22 cellular contexts compared by ENCODE assay signal in the genomic region with DNA sequence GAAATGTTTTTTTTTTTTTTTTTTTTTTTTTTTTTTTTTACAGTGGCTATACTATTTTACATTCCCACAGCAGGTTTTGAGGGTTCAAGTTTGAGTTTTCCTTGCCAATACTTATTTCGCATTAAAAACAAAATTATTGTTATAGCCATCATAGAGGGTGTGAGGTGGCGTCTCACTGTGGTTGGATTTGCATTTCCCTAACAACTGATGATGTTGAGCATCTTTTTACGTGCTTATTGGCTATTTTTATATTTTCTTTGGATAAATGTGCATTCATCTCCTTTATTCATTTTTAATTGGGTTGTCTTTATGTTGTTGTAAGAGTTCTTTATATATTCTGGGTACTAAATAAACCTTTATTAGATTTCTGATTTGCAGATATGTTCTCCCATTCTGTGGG. TPM values are rescaled to one million over a fixed set of nuclear protein-coding genes. Genes with fewer than 3 reads are reported as not detected.
A peak's percentile ranks its signal among the peaks of the same experiment; 100 is the strongest.
DNase-seq lines count a peak whose midpoint lies in the region; ATAC-seq, FAIRE-seq and TF ChIP-seq lines count a peak whose summit lies in the region.
"Had no signal": no experiment of that assay in that cellular context is flagged by ENCODE, and none has a peak within 500 bp of the region (broad histone marks: within the 10 kb centered on the region; RNA-seq: fewer than 3 reads in every experiment).

No MANE protein-coding gene starts in this region.

- no peak overlapping the region for H3K4ac ChIP-seq in IMR-90 (ENCODE audit: low read depth, low read length)

- TF ChIP-seq RAD21 in SK-N-SH (IDR thresholded peaks at IDR 0.05; ENCODE audit: low read length) = no peak
- no peak for TF ChIP-seq RAD21 in IMR-90 (IDR thresholded peaks at IDR 0.05; ENCODE audit: low read length)
- no peak for TF ChIP-seq RAD21 in K562 (CRISPR knock-in tag; conservative IDR thresholded peaks at IDR 0.05 in 1 of 2, IDR thresholded peaks at IDR 0.05 in 1 of 2)

- H3K18ac ChIP-seq in IMR-90 (ENCODE audit: low read depth, low read length) = no peak overlapping the region

- H3K9me3 ChIP-seq in SK-N-SH = no peaks in the 10 kb centered on the region
- no peaks in the 10 kb centered on the region for H3K9me3 ChIP-seq in IMR-90 (ENCODE audit: control insufficient read depth, insufficient read depth, low read length)
- no peaks in the 10 kb centered on the region for H3K9me3 ChIP-seq in K562 (replicated peaks; ENCODE audit: control insufficient read depth, insufficient read depth, low read depth, low read length)
- H3K9me3 ChIP-seq: BLaER1 treated with 17β-estradiol and CSF1 and Interleukin-3, amounts not matched to agents 10 nM and 100 nM had no signal

- no peak overlapping the region for H4K5ac ChIP-seq in IMR-90 (ENCODE audit: low read depth, low read length)

- POLR2A ChIA-PET in SK-N-SH (lab: Yijun Ruan, JAX) (no interaction called here), IMR-90 (lab: Charles Lee; ENCODE audit: unreplicated experiment) (no interaction called here), K562 (lab: Yijun Ruan, JAX) (interaction anchor here (1.2 kb wide), 1 partner anchor 8 kb away, joined by 3 read pairs; no protein-coding TSS in a partner anchor)

- no peak overlapping the region for H3K27ac ChIP-seq in SK-N-SH (ENCODE audit: low read depth in 2 of 2, low read length in 1 of 2)
- H3K27ac ChIP-seq in IMR-90 (ENCODE audit: insufficient read depth, low read length) = no peak overlapping the region
- no peak overlapping the region for H3K27ac ChIP-seq in K562 (ENCODE audit: extremely low read depth, low read depth, low read length)
- H3K27ac ChIP-seq: HL-60 had no signal

- no peak overlapping the region for H2BK20ac ChIP-seq in IMR-90 (ENCODE audit: low read depth, low read length)

- H2AFZ ChIP-seq in SK-N-SH (ENCODE audit: low read depth) (no peak overlapping the region), IMR-90 (replicated peaks; ENCODE audit: low read length, poor library complexity) (no peak overlapping the region), K562 (ENCODE audit: low read depth, low read length) (no peak overlapping the region)
- H2AFZ ChIP-seq: GM23338 had no signal

- no peak overlapping the region for H2BK15ac ChIP-seq in IMR-90 (ENCODE audit: low read depth, low read length)

- intact Hi-C loops in IMR-90 (cut with micrococcal nuclease) (no loop called here), K562 (cut with micrococcal nuclease) (no loop called here)

- no peak overlapping the region for H2BK120ac ChIP-seq in IMR-90 (ENCODE audit: low read depth, low read length)

- ATAC-seq in SK-N-SH treated with all-trans-retinoic acid at 6 μM for 48 hours = no peak
- no peak for ATAC-seq in IMR-90 (ENCODE audit: low read depth)
- ATAC-seq in K562 = no peak
- ATAC-seq: CD8-positive, alpha-beta T cell; GM23338; HCT116 had no signal

- H3K23ac ChIP-seq in IMR-90 (ENCODE audit: low read depth, low read length) = no peak overlapping the region

- H3K79me2 ChIP-seq in SK-N-SH (ENCODE audit: insufficient read depth) (no peaks in the 10 kb centered on the region), K562 (ENCODE audit: control insufficient read depth, insufficient read depth, low read length) (no peaks in the 10 kb centered on the region)

- WGBS in SK-N-SH (ENCODE audit: low lambda C conversion rate) = 62% methylated on average over 3 of the region's 3 CpGs
- no CpG with 5 or more reads among the region's 3 CpGs for WGBS in IMR-90 (ENCODE audit: extremely low coverage in 2 of 2, insufficient read length in 1 of 2), 2 experiments
- 40% methylated on average over 3 of the region's 3 CpGs for WGBS in K562 (ENCODE audit: insufficient coverage, low coverage, missing lambda C conversion rate)

- H3K9me1 ChIP-seq in IMR-90 (ENCODE audit: insufficient read depth, low read length) = peaks cover 3% of the 10 kb centered on the region; the same call in 1 of the 2 replicates
- H3K9me1 ChIP-seq in K562 (ENCODE audit: control insufficient read depth, insufficient read depth, low read length) = no peaks in the 10 kb centered on the region

- no peak overlapping the region for H3K4me3 ChIP-seq in SK-N-SH (ENCODE audit: low read depth in 2 of 2, low read length in 1 of 2)
- H3K4me3 ChIP-seq in IMR-90 (ENCODE audit: insufficient read depth, low read depth, low read length) = no peak overlapping the region
- no peak overlapping the region for H3K4me3 ChIP-seq in K562
- no peak overlapping the region for H3K4me3 ChIP-seq in fibroblast of villous mesenchyme (ENCODE audit: low read depth, low read length)
- H3K4me3 ChIP-seq: BLaER1 treated with 17β-estradiol and CSF1 and Interleukin-3, amounts not matched to agents 10 nM and 100 nM; GM23338 had no signal

- H4K20me1 ChIP-seq in SK-N-SH (ENCODE audit: insufficient read depth) (no peaks in the 10 kb centered on the region), IMR-90 (ENCODE audit: insufficient read depth, low read length) (no peaks in the 10 kb centered on the region), K562 (replicated peaks; ENCODE audit: control insufficient read depth, insufficient read depth, low read length) (no peaks in the 10 kb centered on the region)
- H4K20me1 ChIP-seq: BLaER1 treated with 17β-estradiol and CSF1 and Interleukin-3, amounts not matched to agents 10 nM and 100 nM had no signal

- DNase-seq in SK-N-SH (no peak), IMR-90 (peak; percentile 4), K562 (ENCODE audit: extremely low read depth in 1 of 4, low spot score in 3 of 4) (no peak), fibroblast of villous mesenchyme (ENCODE audit: low read depth) (peak; percentile 7), kidney glomerular epithelial cell (lab: John Stamatoyannopoulos, UW) (no peak), medulla oblongata (ENCODE audit: extremely low spot score) (no peak)
- DNase-seq in effector CD8-positive, alpha-beta T cell (lab: John Stamatoyannopoulos, UW) = no peak
- DNase-seq: 8988T; Calu3; CD8-positive, alpha-beta T cell; DMS153; DMS79; H7; HFFc6; KG1 had no signal

- dilution Hi-C loops in IMR-90 (cut with HindIII; ENCODE audit: low sequenced_read_pairs, unreplicated experiment) = no loop called here

- H3K4me1 ChIP-seq in SK-N-SH (ENCODE audit: control insufficient read depth in 1 of 2, insufficient read depth in 2 of 2, low read depth in 1 of 2, low read length in 1 of 2) (no peaks in the 10 kb centered on the region; a peak in 1 of 4 replicates), IMR-90 (ENCODE audit: control insufficient read depth, insufficient read depth, low read length) (peaks cover 1% of the 10 kb centered on the region; the same call in 1 of the 2 replicates), K562 (replicated peaks in 1 of 2; ENCODE audit: control insufficient read depth in 2 of 2, insufficient read depth in 2 of 2, low read length in 2 of 2) (peaks cover 0 to 12% of the 10 kb centered on the region in 2 experiments; a peak in 3 of 5 replicates)

- H3K36me3 ChIP-seq in SK-N-SH (replicated peaks in 1 of 2; ENCODE audit: control insufficient read depth in 1 of 2, insufficient read depth in 2 of 2, low read length in 1 of 2) (no peaks in the 10 kb centered on the region), IMR-90 (ENCODE audit: control insufficient read depth, insufficient read depth, low read length) (no peaks in the 10 kb centered on the region), K562 (ENCODE audit: control insufficient read depth, insufficient read depth, low read length) (no peaks in the 10 kb centered on the region)
- H3K36me3 ChIP-seq: BLaER1 treated with 17β-estradiol and CSF1 and Interleukin-3, amounts not matched to agents 10 nM and 100 nM had no signal

- H3K9me2 ChIP-seq in SK-N-SH = no peaks in the 10 kb centered on the region

- TF ChIP-seq POLR2A in IMR-90 (IDR thresholded peaks at IDR 0.05; ENCODE audit: low read depth, low read length) = no peak
- no peak for TF ChIP-seq POLR2A in K562 (conservative IDR thresholded peaks at IDR 0.05)

- H4K8ac ChIP-seq in IMR-90 (ENCODE audit: low read depth in 2 of 2, low read length in 2 of 2) = no peak overlapping the region

- no peak overlapping the region for H2AK5ac ChIP-seq in IMR-90 (ENCODE audit: low read depth, low read length)

- no peak overlapping the region for H4K91ac ChIP-seq in IMR-90 (ENCODE audit: insufficient read depth, low read depth, low read length)

- H3K9ac ChIP-seq in SK-N-SH (no peak overlapping the region), IMR-90 (ENCODE audit: low read depth, low read length) (no peak overlapping the region), K562 (ENCODE audit: insufficient read depth in 1 of 2, low read depth in 2 of 2, low read length in 2 of 2) (no peak overlapping the region)
- H3K9ac ChIP-seq: BLaER1 treated with 17β-estradiol and CSF1 and Interleukin-3, amounts not matched to agents 10 nM and 100 nM had no signal

- no peak overlapping the region for H3K4me2 ChIP-seq in SK-N-SH
- H3K4me2 ChIP-seq in IMR-90 (ENCODE audit: low read depth, low read length) = no peak overlapping the region
- no peak overlapping the region for H3K4me2 ChIP-seq in K562 (ENCODE audit: insufficient read depth, low read length)
- H3K4me2 ChIP-seq: GM23338 had no signal

- no peak overlapping the region for H3K56ac ChIP-seq in IMR-90 (ENCODE audit: extremely low read depth, insufficient read depth, low read length)

- CTCF ChIA-PET in SK-N-SH (lab: Yijun Ruan, JAX) = no interaction called here
- CTCF ChIA-PET in IMR-90 (lab: Yijun Ruan, JAX) = interaction anchor here (1.4 kb wide), 1 partner anchor 87 kb away, joined by 3 read pairs; no protein-coding TSS in a partner anchor
- CTCF ChIA-PET in K562 (lab: Yijun Ruan, JAX; ENCODE audit: low intra/inter-chr PET ratio) = no interaction called here

- no peak for TF ChIP-seq CTCF in SK-N-SH (IDR thresholded peaks at IDR 0.05)
- TF ChIP-seq CTCF in IMR-90 (conservative IDR thresholded peaks at IDR 0.05; ENCODE audit: low read depth, low read length) = no peak
- TF ChIP-seq CTCF in K562 (IDR thresholded peaks at IDR 0.05 in 2 of 3, conservative IDR thresholded peaks at IDR 0.05 in 1 of 3; ENCODE audit: insufficient read depth in 2 of 3, low read depth in 1 of 3, low read length in 3 of 3) = no peak
- no peak for TF ChIP-seq CTCF in fibroblast of villous mesenchyme (IDR thresholded peaks at IDR 0.05; ENCODE audit: insufficient read depth, low read depth, low read length)

- no peak overlapping the region for H3K14ac ChIP-seq in IMR-90 (replicated peaks; ENCODE audit: low read depth, low read length)

- no peaks in the 10 kb centered on the region for H3K79me1 ChIP-seq in IMR-90 (ENCODE audit: low read depth in 1 of 2, low read length in 2 of 2)

- BruUV-seq in IMR-90 (replicated peaks; lab: Mats Ljungman, UMichigan) (no TSS peak), K562 (replicated peaks; lab: Mats Ljungman, UMichigan) (no TSS peak)

- H2BK5ac ChIP-seq in IMR-90 (ENCODE audit: low read depth, low read length, poor library complexity, severe bottlenecking) = no peak overlapping the region

- H3F3A ChIP-seq in SK-N-SH (replicated peaks; ENCODE audit: insufficient read depth) = no peaks in the 10 kb centered on the region

- H2AK9ac ChIP-seq in IMR-90 (replicated peaks; ENCODE audit: low read depth, low read length, poor library complexity) = no peak overlapping the region

- TF ChIP-seq EP300 in SK-N-SH (IDR thresholded peaks at IDR 0.05; ENCODE audit: borderline replicate concordance in 1 of 2, low read depth in 1 of 2, low read length in 1 of 2) (no peak), K562 (IDR thresholded peaks at IDR 0.05; ENCODE audit: low read length) (no peak)

- H3K27me3 ChIP-seq in SK-N-SH (ENCODE audit: insufficient read depth) (no peaks in the 10 kb centered on the region), IMR-90 (ENCODE audit: control insufficient read depth, insufficient read depth, low read length) (peaks cover 5% of the 10 kb centered on the region), K562 (ENCODE audit: control insufficient read depth in 2 of 2, insufficient read depth in 2 of 2, low read length in 2 of 2) (no peaks in the 10 kb centered on the region)
- H3K27me3 ChIP-seq: BLaER1 treated with 17β-estradiol and CSF1 and Interleukin-3, amounts not matched to agents 10 nM and 100 nM had no signal

- FAIRE-seq in K562 (lab: Jason Lieb, UNC) = no peak
- FAIRE-seq: GM12891, GM18507 had no signal

- in situ Hi-C loops in IMR-90 (cut with MboI; ENCODE audit: low sequenced_read_pairs) (no loop called here), K562 (cut with MboI) (no loop called here)

RNA-seq across cellular contexts. Expression of a gene that starts 18.9 kb away (rescaled TPM):
- polyA plus RNA-seq in SK-N-SH (2012; rRNA removed) (13.8 and 19.5 TPM in 2 replicates), IMR-90 (2012; rRNA removed) (13.0 and 17.5 TPM in 2 replicates), K562 (2011; rRNA removed) (18.5 and 28.5 TPM in 2 replicates), K562 (2014; fragmentation: Illumina TruSeq; extraction: Trizol) (33.2 and 39.8 TPM in 2 replicates), K562 (2014; fragmentation: Nextera tagmentation; extraction: Ambion mirVana) (10 to 100 TPM; 22.0 to 30.2 TPM), K562 (2014; rRNA removed) (29.8 and 32.1 TPM in 2 replicates)
- 28.2 and 46.1 TPM in 2 replicates for polyA plus RNA-seq in SK-N-SH (2012; cell fraction: cytosol; rRNA removed)
- polyA plus RNA-seq in SK-N-SH (2012; cell fraction: nucleus; rRNA removed) = 5.6 and 10.3 TPM in 2 replicates
- total RNA-seq in IMR-90 (2012; rRNA removed) (11.7 and 23.1 TPM in 2 replicates), K562 (2014; rRNA removed) (18.8 and 19.3 TPM in 2 replicates), K562 (2014; rRNA removed; fragmentation: Illumina TruSeq; extraction: Trizol) (35.1 and 41.7 TPM in 2 replicates), K562 (2015; rRNA removed; fragmentation: Illumina TruSeq; extraction: Trizol) (33.4 and 36.9 TPM in 2 replicates), K562 (2021) (21.6 and 22.1 TPM in 2 replicates), fibroblast of villous mesenchyme (32.5 and 36.7 TPM in 2 replicates)
- 1.4 and 5.3 TPM in 2 replicates for polyA plus RNA-seq in IMR-90 (2012; cell fraction: cytosol; rRNA removed)
- polyA plus RNA-seq in IMR-90 (2012; cell fraction: nucleus; rRNA removed; ENCODE audit: low replicate concordance) = 0.42 and 5.4 TPM in 2 replicates
- total RNA-seq in K562 (2011; cell fraction: chromatin; rRNA removed; ENCODE audit: low replicate concordance) = 3.5 and 7.0 TPM in 2 replicates
- total RNA-seq in K562 (2011; cell fraction: nucleolus; rRNA removed) = 1.7 and 2.9 TPM in 2 replicates
- 3.9 and 8.0 TPM in 2 replicates for total RNA-seq in K562 (2011; cell fraction: nucleoplasm; rRNA removed)
- 2.9 and 7.9 TPM in 2 replicates for polyA plus RNA-seq in K562 (2011; cell fraction: cytosol; rRNA removed)
- 3.1 and 3.7 TPM in 2 replicates for polyA plus RNA-seq in K562 (2011; cell fraction: nucleus; rRNA removed)
- polyA plus RNA-seq in K562 (2012) = 27.6 and 38.2 TPM in 2 replicates
- polyA minus RNA-seq in K562 (2011; rRNA and poly(A)+ RNA removed) = 12.8 and 13.2 TPM in 2 replicates
- 4.3 and 6.9 TPM in 2 replicates for polyA minus RNA-seq in K562 (2011; cell fraction: cytosol; rRNA and poly(A)+ RNA removed)
- 4.3 and 6.6 TPM in 2 replicates for polyA minus RNA-seq in K562 (2011; cell fraction: nucleus; rRNA and poly(A)+ RNA removed)

RNA-seq across cellular contexts. Expression of a gene that starts 34.8 kb away (rescaled TPM):
- polyA plus RNA-seq in SK-N-SH (2012; rRNA removed) (34.3 and 36.1 TPM in 2 replicates), IMR-90 (2012; rRNA removed) (44.9 and 57.0 TPM in 2 replicates), K562 (2011; rRNA removed) (26.2 and 40.7 TPM in 2 replicates), K562 (2014; fragmentation: Illumina TruSeq; extraction: Trizol) (35.4 and 38.1 TPM in 2 replicates), K562 (2014; fragmentation: Nextera tagmentation; extraction: Ambion mirVana) (10 to 100 TPM; 13.6 to 18.8 TPM), K562 (2014; rRNA removed) (30.4 and 30.5 TPM in 2 replicates)
- polyA plus RNA-seq in SK-N-SH (2012; cell fraction: cytosol; rRNA removed) = 57.7 and 60.2 TPM in 2 replicates
- 22.1 and 35.2 TPM in 2 replicates for polyA plus RNA-seq in SK-N-SH (2012; cell fraction: nucleus; rRNA removed)
- total RNA-seq in IMR-90 (2012; rRNA removed) (50.0 and 68.0 TPM in 2 replicates), K562 (2014; rRNA removed) (20.3 and 24.3 TPM in 2 replicates), K562 (2014; rRNA removed; fragmentation: Illumina TruSeq; extraction: Trizol) (21.8 and 29.5 TPM in 2 replicates), K562 (2015; rRNA removed; fragmentation: Illumina TruSeq; extraction: Trizol) (23.8 and 25.4 TPM in 2 replicates), K562 (2021) (35.4 and 39.5 TPM in 2 replicates), fibroblast of villous mesenchyme (52.5 and 84.2 TPM in 2 replicates)
- 14.3 and 27.2 TPM in 2 replicates for polyA plus RNA-seq in IMR-90 (2012; cell fraction: cytosol; rRNA removed)
- polyA plus RNA-seq in IMR-90 (2012; cell fraction: nucleus; rRNA removed; ENCODE audit: low replicate concordance) = 8.4 and 77.6 TPM in 2 replicates
- 42.1 and 93.4 TPM in 2 replicates for total RNA-seq in K562 (2011; cell fraction: chromatin; rRNA removed; ENCODE audit: low replicate concordance)
- total RNA-seq in K562 (2011; cell fraction: nucleolus; rRNA removed) = 32.7 and 49.0 TPM in 2 replicates
- total RNA-seq in K562 (2011; cell fraction: nucleoplasm; rRNA removed) = 61.5 and 67.7 TPM in 2 replicates
- polyA plus RNA-seq in K562 (2011; cell fraction: cytosol; rRNA removed) = 10.7 and 19.3 TPM in 2 replicates
- polyA plus RNA-seq in K562 (2011; cell fraction: nucleus; rRNA removed) = 34.2 and 35.9 TPM in 2 replicates
- 30.1 and 36.5 TPM in 2 replicates for polyA plus RNA-seq in K562 (2012)
- 30.0 and 36.5 TPM in 2 replicates for polyA minus RNA-seq in K562 (2011; rRNA and poly(A)+ RNA removed)
- 10.1 and 12.3 TPM in 2 replicates for polyA minus RNA-seq in K562 (2011; cell fraction: cytosol; rRNA and poly(A)+ RNA removed)
- polyA minus RNA-seq in K562 (2011; cell fraction: nucleus; rRNA and poly(A)+ RNA removed) = 21.9 and 33.2 TPM in 2 replicates

Comparison
In these comparisons a context has a peak if more than half of its experiments do, and no peak if none do; other contexts are left out.
1. DNase-seq: peak in IMR-90 (single experiment) and fibroblast of villous mesenchyme (single experiment); none in SK-N-SH (single experiment), K562 (0 of 4), kidney glomerular epithelial cell (single experiment), medulla oblongata (single experiment) and effector CD8-positive, alpha-beta T cell (single experiment).